Comparison of ENCODE assay signal across 11 cellular contexts in genomic region chr1:202809597-202810159, GRCh38. TPM values are rescaled to one million over a fixed set of nuclear protein-coding genes. Genes with fewer than 3 reads are reported as not detected.
A peak's percentile ranks its signal among the peaks of the same experiment; 100 is the strongest.
DNase-seq lines count a peak whose midpoint lies in the region; ATAC-seq and TF ChIP-seq lines count a peak whose summit lies in the region.
"Had no signal": no experiment of that assay in that cellular context is flagged by ENCODE, and none has a peak within 500 bp of the region (broad histone marks: within the 10 kb centered on the region; RNA-seq: fewer than 3 reads in every experiment).

No MANE protein-coding gene starts in this region.

- no peaks in the 10 kb centered on the region for H3K27me3 ChIP-seq in right atrium auricular region
- H3K27me3 ChIP-seq: adrenal gland had no signal

- CTCF ChIA-PET in MCF 10A (lab: Yijun Ruan, JAX): interaction anchor here (0.5 to 1.4 kb wide), 5 partner anchors 11 to 186 kb away, joined by 3 to 4 read pairs (median 3); no protein-coding TSS in a partner anchor

- H3K36me3 ChIP-seq in right atrium auricular region: no peaks in the 10 kb centered on the region
- H3K36me3 ChIP-seq: adrenal gland had no signal

- H3K27ac ChIP-seq in right atrium auricular region: peak overlapping the region in 1 of 2 donors; percentile 82

- H3K4me3 Mint-ChIP-seq in MCF 10A (ENCODE audit: unreplicated experiment) (peak overlapping the region; percentile 83), naive B cell (peak overlapping the region; percentile 61 to 97 (median 92))

- H3K9me3 Mint-ChIP-seq in MCF 10A (ENCODE audit: unreplicated experiment): no peaks in the 10 kb centered on the region
- H3K9me3 Mint-ChIP-seq in naive B cell: no peaks in the 10 kb centered on the region

- peaks cover 42% of the 10 kb centered on the region for H3K4me1 Mint-ChIP-seq in MCF 10A (ENCODE audit: insufficient read depth, unreplicated experiment)
- H3K4me1 Mint-ChIP-seq in naive B cell: peaks cover 41 to 45% (median 43%) of the 10 kb centered on the region in 3 donors

- DNase-seq in right atrium auricular region (ENCODE audit: low spot score): no peak
- no peak for DNase-seq in left cardiac atrium
- DNase-seq in MCF 10A (ENCODE audit: unreplicated experiment): no peak
- DNase-seq in naive B cell: no peak
- DNase-seq in COR-L47 (lab: John Stamatoyannopoulos, UW): no peak
- DNase-seq in occipital lobe (lab: John Stamatoyannopoulos, UW): no peak
- no peak for DNase-seq in GM19240 (ENCODE audit: insufficient read length, low spot score)
- no peak for DNase-seq in UCSD-AML1 (lab: John Stamatoyannopoulos, UW; ENCODE audit: unreplicated experiment)
- DNase-seq: NCI-H1694 treated with DMSO at 0.1 percent for 48 hours had no signal

- TF ChIP-seq CTCF in right atrium auricular region (IDR thresholded peaks at IDR 0.05) (no peak), MCF 10A (IDR thresholded peaks at IDR 0.05; ENCODE audit: unreplicated experiment) (no peak)

- no peaks in the 10 kb centered on the region for H3K9me3 ChIP-seq in right atrium auricular region
- H3K9me3 ChIP-seq: adrenal gland had no signal

- POLR2A ChIA-PET in MCF 10A (lab: Yijun Ruan, JAX): interaction anchor here (0.6 to 4.3 kb wide), 36 partner anchors 9 to 206 kb away, joined by 3 to 39 read pairs (median 5); partner anchors contain the start of genes RABIF and TMEM183A

- BruUV-seq in MCF 10A (replicated peaks; lab: Mats Ljungman, UMichigan): no TSS peak

- H3K27me3 Mint-ChIP-seq in MCF 10A (ENCODE audit: insufficient read depth, unreplicated experiment) (no peaks in the 10 kb centered on the region), naive B cell (peaks cover 5 to 12% (median 6%) of the 10 kb centered on the region in 3 donors)

- intact Hi-C loops in left cardiac atrium (cut with DNase I) (no loop called here), MCF 10A (cut with micrococcal nuclease) (loop anchor here (1.0 to 5.0 kb wide), 2 partner anchors 57 to 80 kb away; partner anchors contain the start of gene RABIF)

- H3K36me3 Mint-ChIP-seq in MCF 10A (ENCODE audit: insufficient read depth, unreplicated experiment) (peaks cover 8% of the 10 kb centered on the region), naive B cell (no peaks in the 10 kb centered on the region)

- peak overlapping the region; percentile 65 for H3K27ac Mint-ChIP-seq in MCF 10A (ENCODE audit: low read depth, unreplicated experiment)
- peak overlapping the region in 2 of 6 donors; percentile 42 to 73 for H3K27ac Mint-ChIP-seq in naive B cell

- H3K4me3 ChIP-seq in right atrium auricular region: peak overlapping the region; percentile 64 to 81

- peaks cover 0 to 40% of the 10 kb centered on the region in 2 donors for H3K4me1 ChIP-seq in right atrium auricular region

- ATAC-seq in left cardiac atrium (no peak), naive B cell (ENCODE audit: low read depth in 2 of 2) (no peak)

RNA-seq across cellular contexts. Expression of gene PCAT6, which starts 1.1 kb away (rescaled TPM):
- total RNA-seq in right atrium auricular region (not detected), left cardiac atrium (1 to 10 TPM; 1.2 to 1.7 TPM), MCF 10A (2022) (3.2 and 5.4 TPM in 2 replicates), occipital lobe (not detected)
- polyA plus RNA-seq in naive B cell (ENCODE audit: low read depth in 6 of 6): under 1 TPM in 1 of 6 donors, not detected in 5; 0.83 TPM
- total RNA-seq: subcutaneous adipose tissue had no signal

RNA-seq across cellular contexts. Expression of gene KDM5B, which starts 1.5 kb away (rescaled TPM):
- total RNA-seq in right atrium auricular region: 10 to 100 TPM; 14.6 to 18.5 TPM
- total RNA-seq in left cardiac atrium: 10 to 100 TPM; 16.6 to 18.0 TPM
- 180 and 203 TPM in 2 replicates for total RNA-seq in MCF 10A (2022)
- polyA plus RNA-seq in naive B cell (ENCODE audit: low read depth in 6 of 6): 10 to 100 TPM in 5 of 6 donors, 1 to 10 TPM in 1; 4.1 to 24.4 (median 17.1) TPM
- total RNA-seq in occipital lobe: 169 TPM
